Comparison of ENCODE assay signal across 18 cellular contexts in the genomic region with DNA sequence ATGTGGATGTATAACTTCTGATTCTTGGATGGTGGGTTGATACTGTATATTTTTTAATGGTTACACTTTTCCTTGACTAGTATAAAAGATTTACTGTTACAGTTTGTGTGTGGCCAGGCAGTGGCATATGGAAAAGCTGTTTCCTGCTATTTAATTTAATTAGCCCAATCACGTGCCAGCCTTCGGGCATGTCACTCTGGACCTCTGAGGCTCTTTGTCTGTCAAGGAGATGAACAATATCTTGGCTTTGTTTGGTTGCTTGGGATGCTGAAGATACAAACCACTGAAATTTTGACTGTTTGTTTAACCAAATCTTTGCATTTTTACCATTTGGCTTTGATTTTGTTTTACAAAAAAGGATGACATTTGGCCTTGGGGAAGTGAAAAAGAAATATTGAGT.
DNase-seq lines count a peak whose midpoint lies in the region; ATAC-seq and TF ChIP-seq lines count a peak whose summit lies in the region.
"Had no signal": no experiment of that assay in that cellular context is flagged by ENCODE, and none has a peak within 500 bp of the region (broad histone marks: within the 10 kb centered on the region; RNA-seq: fewer than 3 reads in every experiment).

No MANE protein-coding gene starts in this region.

- no peak for TF ChIP-seq RAD21 in SK-N-SH (IDR thresholded peaks at IDR 0.05; ENCODE audit: low read length)

- H3K79me2 ChIP-seq in GM23248 (ENCODE audit: insufficient read depth) (no peaks in the 10 kb centered on the region), SK-N-SH (ENCODE audit: insufficient read depth) (no peaks in the 10 kb centered on the region)

- in situ Hi-C loops in GM23248 (cut with MboI), result loop anchor here (10.0 kb wide), 1 partner anchor 764 kb away; no protein-coding TSS in a partner anchor

- H3K4me1 ChIP-seq in GM23248 (ENCODE audit: insufficient read depth) (peaks cover under 1% of the 10 kb centered on the region), SK-N-SH (ENCODE audit: control insufficient read depth in 1 of 2, insufficient read depth in 2 of 2, low read depth in 1 of 2, low read length in 1 of 2) (peaks cover 4 to 10% of the 10 kb centered on the region in 2 experiments; a peak in 3 of 4 replicates)

- intact Hi-C loops in left ventricle myocardium superior (cut with micrococcal nuclease), result no loop called here

- DNase-seq in GM23248 (no peak), SK-N-SH (no peak), glutamatergic neuron (no peak), T-helper 1 cell (no peak), left ventricle myocardium superior (no peak)
- no peak for DNase-seq in stimulated activated naive B cell treated with anti-CD40 and anti-IgM and Interleukin-4, amounts not matched to agents 10 μg/mL and 1 μg/mL and 100 μg/mL, for 72 hours
- DNase-seq in activated CD4-positive, CD25-positive, alpha-beta regulatory T cell (lab: John Stamatoyannopoulos, UW), result no peak
- DNase-seq: CD4-positive, alpha-beta memory T cell; Karpas-422; MV-4-11; NCI-H1694; NCI-H2171; NCI-H345; NCI-H524; NCI-H774; SHP77 treated with DMSO at 0.1 percent for 48 hours had no signal

- 0 out of 2 replicates have a peak, but pooled peaks cover 1% of the 10 kb centered on the region for H3F3A ChIP-seq in GM23248 (ENCODE audit: insufficient read depth)
- peaks cover 9% of the 10 kb centered on the region for H3F3A ChIP-seq in SK-N-SH (replicated peaks; ENCODE audit: insufficient read depth)

- no peak for ATAC-seq in stimulated activated naive B cell treated with anti-CD40 and anti-IgM and Interleukin-4, amounts not matched to agents 10 μg/mL and 1 μg/mL and 100 μg/mL, for 72 hours (replicated peaks)
- ATAC-seq in left ventricle myocardium superior, result no peak
- ATAC-seq: GM23338 had no signal

- no peaks in the 10 kb centered on the region for H3K36me3 Mint-ChIP-seq in glutamatergic neuron (ENCODE audit: unreplicated experiment)
- peaks cover 32 to 41% of the 10 kb centered on the region in 2 donors for H3K36me3 Mint-ChIP-seq in stimulated activated naive B cell treated with anti-CD40 and anti-IgM and Interleukin-4, amounts not matched to agents 10 μg/mL and 1 μg/mL and 100 μg/mL, for 72 hours
- H3K36me3 Mint-ChIP-seq: CD4-positive, alpha-beta memory T cell had no signal

- H3K9me2 ChIP-seq in GM23248 (ENCODE audit: insufficient read depth) (no peaks in the 10 kb centered on the region), SK-N-SH (no peaks in the 10 kb centered on the region; the same call in 1 of the 2 replicates)

- TF ChIP-seq CTCF in SK-N-SH (IDR thresholded peaks at IDR 0.05), result no peak
- TF ChIP-seq CTCF in glutamatergic neuron (IDR thresholded peaks at IDR 0.05; ENCODE audit: partially characterized antibody, unreplicated experiment), result no peak

- CTCF ChIA-PET in SK-N-SH (lab: Yijun Ruan, JAX), result interaction anchor here (0.8 to 2.0 kb wide), 4 partner anchors 12 to 442 kb away, joined by 3 to 13 read pairs (median 6); no protein-coding TSS in a partner anchor

- no peaks in the 10 kb centered on the region for H3K27me3 ChIP-seq in GM23248 (replicated peaks; ENCODE audit: insufficient read depth)
- no peaks in the 10 kb centered on the region for H3K27me3 ChIP-seq in SK-N-SH (ENCODE audit: insufficient read depth)
- H3K27me3 ChIP-seq: BLaER1 treated with 17β-estradiol and CSF1 and Interleukin-3, amounts not matched to agents 10 nM and 100 nM had no signal

- H3K4me2 ChIP-seq in GM23248 (ENCODE audit: unreplicated experiment) (no peak overlapping the region), SK-N-SH (no peak overlapping the region)
- H3K4me2 ChIP-seq: BLaER1 treated with 17β-estradiol and CSF1 and Interleukin-3, amounts not matched to agents 10 nM and 100 nM; GM23338 had no signal

- WGBS in GM23248 (ENCODE audit: low coverage in 1 of 2, low lambda C conversion rate in 2 of 2, missing lambda C conversion rate in 2 of 2), 2 experiments, result 70 to 81% methylated on average over 2 of the region's 2 CpGs
- WGBS in SK-N-SH (ENCODE audit: low lambda C conversion rate), result 49% methylated on average over 2 of the region's 2 CpGs

- POLR2A ChIA-PET in SK-N-SH (lab: Yijun Ruan, JAX), result no interaction called here

- 0 out of 2 replicates have a peak overlapping the region, but pooled peaks have one; percentile 2 for H2AFZ ChIP-seq in GM23248
- H2AFZ ChIP-seq in SK-N-SH (ENCODE audit: low read depth), result no peak overlapping the region
- H2AFZ ChIP-seq: GM23338 had no signal

- H3K9ac ChIP-seq in GM23248 (no peak overlapping the region), SK-N-SH (no peak overlapping the region)
- H3K9ac ChIP-seq: BLaER1 treated with 17β-estradiol and CSF1 and Interleukin-3, amounts not matched to agents 10 nM and 100 nM had no signal

- H3K4me3 Mint-ChIP-seq in glutamatergic neuron (ENCODE audit: unreplicated experiment), result no peak overlapping the region
- peak overlapping the region in 1 of 2 donors; percentile 19 for H3K4me3 Mint-ChIP-seq in stimulated activated naive B cell treated with anti-CD40 and anti-IgM and Interleukin-4, amounts not matched to agents 10 μg/mL and 1 μg/mL and 100 μg/mL, for 72 hours
- H3K4me3 Mint-ChIP-seq: CD4-positive, alpha-beta memory T cell; GM23338 had no signal

- peak in 1 of 2 experiments; percentile 25; a peak in 1 of 4 replicates for TF ChIP-seq EP300 in SK-N-SH (IDR thresholded peaks at IDR 0.05; ENCODE audit: borderline replicate concordance in 1 of 2, low read depth in 1 of 2, low read length in 1 of 2)

- peak overlapping the region; percentile 80 for H3K27ac Mint-ChIP-seq in glutamatergic neuron (ENCODE audit: unreplicated experiment)
- peak overlapping the region; percentile 14 for H3K27ac Mint-ChIP-seq in stimulated activated naive B cell treated with anti-CD40 and anti-IgM and Interleukin-4, amounts not matched to agents 10 μg/mL and 1 μg/mL and 100 μg/mL, for 72 hours
- H3K27ac Mint-ChIP-seq: CD4-positive, alpha-beta memory T cell; GM23338 had no signal

- H3K9me3 ChIP-seq in GM23248 (ENCODE audit: low read depth) (no peaks in the 10 kb centered on the region), SK-N-SH (no peaks in the 10 kb centered on the region)

- no peaks in the 10 kb centered on the region for H3K9me3 Mint-ChIP-seq in glutamatergic neuron (ENCODE audit: unreplicated experiment)
- H3K9me3 Mint-ChIP-seq in stimulated activated naive B cell treated with anti-CD40 and anti-IgM and Interleukin-4, amounts not matched to agents 10 μg/mL and 1 μg/mL and 100 μg/mL, for 72 hours, result no peaks in the 10 kb centered on the region
- H3K9me3 Mint-ChIP-seq: GM23338 had no signal

- H3K4me3 ChIP-seq in GM23248 (no peak overlapping the region), SK-N-SH (ENCODE audit: low read depth in 2 of 2, low read length in 1 of 2) (no peak overlapping the region)
- H3K4me3 ChIP-seq: BLaER1 treated with 17β-estradiol and CSF1 and Interleukin-3, amounts not matched to agents 10 nM and 100 nM; GM23338 had no signal

- no peaks in the 10 kb centered on the region for H3K27me3 Mint-ChIP-seq in glutamatergic neuron (ENCODE audit: unreplicated experiment)
- H3K27me3 Mint-ChIP-seq in stimulated activated naive B cell treated with anti-CD40 and anti-IgM and Interleukin-4, amounts not matched to agents 10 μg/mL and 1 μg/mL and 100 μg/mL, for 72 hours, result no peaks in the 10 kb centered on the region
- H3K27me3 Mint-ChIP-seq: CD4-positive, alpha-beta memory T cell had no signal

- H3K27ac ChIP-seq in GM23248 (no peak overlapping the region), SK-N-SH (ENCODE audit: low read depth in 2 of 2, low read length in 1 of 2) (peak overlapping the region; percentile 10 to 40; a peak in 1 of 4 replicates)
- H3K27ac ChIP-seq: BLaER1 treated with 17β-estradiol and CSF1 and Interleukin-3, amounts not matched to agents 10 nM and 100 nM had no signal

- H4K20me1 ChIP-seq in GM23248 (ENCODE audit: insufficient read depth) (no peaks in the 10 kb centered on the region), SK-N-SH (ENCODE audit: insufficient read depth) (no peaks in the 10 kb centered on the region)
- H4K20me1 ChIP-seq: BLaER1 treated with 17β-estradiol and CSF1 and Interleukin-3, amounts not matched to agents 10 nM and 100 nM had no signal

- peaks cover 2% of the 10 kb centered on the region for H3K4me1 Mint-ChIP-seq in glutamatergic neuron (ENCODE audit: low read depth, unreplicated experiment)
- peaks cover 13 to 32% of the 10 kb centered on the region in 2 donors for H3K4me1 Mint-ChIP-seq in stimulated activated naive B cell treated with anti-CD40 and anti-IgM and Interleukin-4, amounts not matched to agents 10 μg/mL and 1 μg/mL and 100 μg/mL, for 72 hours
- H3K4me1 Mint-ChIP-seq: CD4-positive, alpha-beta memory T cell had no signal

- H3K36me3 ChIP-seq in GM23248 (ENCODE audit: low read depth), result no peaks in the 10 kb centered on the region
- peaks cover 18 to 36% of the 10 kb centered on the region in 2 experiments for H3K36me3 ChIP-seq in SK-N-SH (replicated peaks in 1 of 2; ENCODE audit: control insufficient read depth in 1 of 2, insufficient read depth in 2 of 2, low read length in 1 of 2)

TF ChIP-seq in SK-N-SH, 30 proteins besides CTCF, POLR2A, EP300 and RAD21:
- peak; percentile 53; the same call in 1 of the 2 replicates for TF ChIP-seq USF1 (IDR thresholded peaks at IDR 0.05; ENCODE audit: borderline replicate concordance, low read depth)
- TF ChIP-seq JUND (IDR thresholded peaks at IDR 0.05), result no peak
